Comparison of ENCODE assay signal across 8 cellular contexts in genomic region chr16:2531696-2532493, GRCh38. TPM values are rescaled to one million over a fixed set of nuclear protein-coding genes. Genes with fewer than 3 reads are reported as not detected.
DNase-seq lines count a peak whose midpoint lies in the region; ATAC-seq and TF ChIP-seq lines count a peak whose summit lies in the region.

No MANE protein-coding gene starts in this region.

- ATAC-seq in GM19043 (IDR thresholded peaks at IDR 0.05; ENCODE audit: low read depth, unreplicated experiment) (peak; percentile 82), HG03354 (IDR thresholded peaks at IDR 0.05; ENCODE audit: poor library complexity, severe bottlenecking, unreplicated experiment) (peak; percentile 84)

- DNase-seq in AG09319 (ENCODE audit: extremely low read depth, low read depth) (peak; percentile 90), NCI-H446 treated with DMSO at 0.1 percent for 48 hours (lab: John Stamatoyannopoulos, UW) (peak; percentile 92), cerebellum (ENCODE audit: low spot score) (peak; percentile 99), kidney tubule cell (ENCODE audit: low spot score) (peak; percentile 97)
- peak; percentile 93 for DNase-seq in activated CD4-positive, alpha-beta T cell treated with anti-CD3 and anti-CD28 coated beads for 1 hour
- DNase-seq in stimulated activated CD4-positive, alpha-beta T cell treated with anti-CD3 and anti-CD28 coated beads, Interleukin-1b, Interleukin-23, amount 100 ng/mL, for 1 hour (ENCODE audit: low read depth in 2 of 2): peak; percentile 88 to 93

- no peak for TF ChIP-seq CTCF in AG09319 (IDR thresholded peaks at IDR 0.05; ENCODE audit: low read depth, low read length)

RNA-seq across cellular contexts. Expression of gene CEMP1, which starts 0.7 kb away (rescaled TPM):
- total RNA-seq in cerebellum: not detected

RNA-seq across cellular contexts. Expression of gene PDPK1, which starts 5.9 kb away (rescaled TPM):
- total RNA-seq in cerebellum: 29.7 TPM

RNA-seq across cellular contexts. Expression of gene AMDHD2, which starts 11.7 kb away (rescaled TPM):
- 22.3 TPM for total RNA-seq in cerebellum

RNA-seq across cellular contexts. Expression of gene ATP6V0C, which starts 18.1 kb away (rescaled TPM):
- 23.9 TPM for total RNA-seq in cerebellum

RNA-seq across cellular contexts. Expression of gene TBC1D24, which starts 57.0 kb away (rescaled TPM):
- 30.4 TPM for total RNA-seq in cerebellum

Comparison
In these comparisons a context has a peak if more than half of its experiments do, and no peak if none do; other contexts are left out.
1. Peak in every context shown above with its lines: DNase-seq and ATAC-seq.